Comparison of ENCODE assay signal across 1 cellular context in the genomic region with DNA sequence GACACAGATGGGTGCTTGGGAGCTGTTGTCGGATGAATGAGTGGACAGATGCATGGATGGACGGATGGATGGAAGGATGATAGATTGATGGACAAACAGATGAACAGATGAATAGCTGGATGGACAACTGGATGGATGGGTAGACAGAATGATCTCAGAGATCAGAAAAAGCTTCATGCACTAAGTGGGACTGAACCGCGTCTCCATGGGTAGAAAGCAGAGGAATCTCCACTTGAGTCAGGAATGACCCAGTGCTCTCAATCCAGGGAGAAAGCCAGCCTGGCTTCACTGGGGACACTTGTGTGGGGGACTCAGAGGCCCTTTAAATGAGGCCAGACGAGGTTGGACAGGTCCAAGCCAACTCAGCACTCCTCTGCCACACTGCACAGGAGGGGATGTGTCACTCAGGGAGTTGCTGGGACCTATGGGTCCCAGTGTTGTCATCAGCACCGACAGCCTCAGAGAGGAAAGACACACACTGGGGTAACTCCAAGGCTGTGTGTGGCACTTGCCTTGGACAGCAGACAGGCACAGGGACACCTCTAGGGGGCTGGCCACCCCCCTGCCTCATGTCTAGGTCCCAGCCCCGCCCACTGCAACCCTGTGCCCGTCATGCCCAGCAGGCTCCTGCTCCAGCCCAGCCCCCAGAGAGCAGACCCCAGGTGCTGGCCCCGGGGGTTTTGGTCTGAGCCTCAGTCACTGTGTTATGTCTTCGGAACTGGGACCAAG.
TF ChIP-seq lines count a peak whose summit lies in the region.

No MANE protein-coding gene starts in this region.

TF ChIP-seq in K562, 482 proteins besides CTCF, POLR2A, EP300 and RAD21 (continued from another document and continues in another):
- TF ChIP-seq, protein P1, sequence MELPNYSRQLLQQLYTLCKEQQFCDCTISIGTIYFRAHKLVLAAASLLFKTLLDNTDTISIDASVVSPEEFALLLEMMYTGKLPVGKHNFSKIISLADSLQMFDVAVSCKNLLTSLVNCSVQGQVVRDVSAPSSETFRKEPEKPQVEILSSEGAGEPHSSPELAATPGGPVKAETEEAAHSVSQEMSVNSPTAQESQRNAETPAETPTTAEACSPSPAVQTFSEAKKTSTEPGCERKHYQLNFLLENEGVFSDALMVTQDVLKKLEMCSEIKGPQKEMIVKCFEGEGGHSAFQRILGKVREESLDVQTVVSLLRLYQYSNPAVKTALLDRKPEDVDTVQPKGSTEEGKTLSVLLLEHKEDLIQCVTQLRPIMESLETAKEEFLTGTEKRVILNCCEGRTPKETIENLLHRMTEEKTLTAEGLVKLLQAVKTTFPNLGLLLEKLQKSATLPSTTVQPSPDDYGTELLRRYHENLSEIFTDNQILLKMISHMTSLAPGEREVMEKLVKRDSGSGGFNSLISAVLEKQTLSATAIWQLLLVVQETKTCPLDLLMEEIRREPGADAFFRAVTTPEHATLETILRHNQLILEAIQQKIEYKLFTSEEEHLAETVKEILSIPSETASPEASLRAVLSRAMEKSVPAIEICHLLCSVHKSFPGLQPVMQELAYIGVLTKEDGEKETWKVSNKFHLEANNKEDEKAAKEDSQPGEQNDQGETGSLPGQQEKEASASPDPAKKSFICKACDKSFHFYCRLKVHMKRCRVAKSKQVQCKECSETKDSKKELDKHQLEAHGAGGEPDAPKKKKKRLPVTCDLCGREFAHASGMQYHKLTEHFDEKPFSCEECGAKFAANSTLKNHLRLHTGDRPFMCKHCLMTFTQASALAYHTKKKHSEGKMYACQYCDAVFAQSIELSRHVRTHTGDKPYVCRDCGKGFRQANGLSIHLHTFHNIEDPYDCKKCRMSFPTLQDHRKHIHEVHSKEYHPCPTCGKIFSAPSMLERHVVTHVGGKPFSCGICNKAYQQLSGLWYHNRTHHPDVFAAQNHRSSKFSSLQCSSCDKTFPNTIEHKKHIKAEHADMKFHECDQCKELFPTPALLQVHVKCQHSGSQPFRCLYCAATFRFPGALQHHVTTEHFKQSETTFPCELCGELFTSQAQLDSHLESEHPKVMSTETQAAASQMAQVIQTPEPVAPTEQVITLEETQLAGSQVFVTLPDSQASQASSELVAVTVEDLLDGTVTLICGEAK (IDR thresholded peaks at IDR 0.05), result no peak
- TF ChIP-seq, protein P1 (CRISPR knock-in tag; IDR thresholded peaks at IDR 0.05), result 0 out of 2 replicates have a peak, but pooled peaks have one; percentile 7
- TF ChIP-seq HNRNPK (IDR thresholded peaks at IDR 0.05; ENCODE audit: low read depth, low read length, poor library complexity, severe bottlenecking) (no peak), HNRNPL (IDR thresholded peaks at IDR 0.05; ENCODE audit: low read depth, low read length) (no peak), TGIF2 (CRISPR knock-in tag; IDR thresholded peaks at IDR 0.05) (no peak), PHTF2 (CRISPR knock-in tag; IDR thresholded peaks at IDR 0.05) (no peak), NCOR1 (IDR thresholded peaks at IDR 0.05) (no peak), SNRNP70 (optimal IDR thresholded peaks at IDR 0.05; ENCODE audit: low read depth, low read length) (no peak), HDGF (IDR thresholded peaks at IDR 0.05) (no peak), KHSRP (IDR thresholded peaks at IDR 0.05) (no peak), WHSC1 (IDR thresholded peaks at IDR 0.05; ENCODE audit: low read length) (no peak), MYBL2 (IDR thresholded peaks at IDR 0.05; ENCODE audit: low read depth) (no peak), MYBL2 (CRISPR knock-in tag; IDR thresholded peaks at IDR 0.05; ENCODE audit: borderline replicate concordance) (0 out of 2 replicates have a peak, but pooled peaks have one; percentile 70), NFRKB (IDR thresholded peaks at IDR 0.05; ENCODE audit: low read depth) (no peak), ADNP (tag; IDR thresholded peaks at IDR 0.05) (no peak), ZNF121 (CRISPR knock-in tag; conservative IDR thresholded peaks at IDR 0.05) (no peak), TCF3 (CRISPR knock-in tag; IDR thresholded peaks at IDR 0.05) (no peak), ZEB2 (IDR thresholded peaks at IDR 0.05) (no peak), POLR2AphosphoS5 (IDR thresholded peaks at IDR 0.05; ENCODE audit: control insufficient read depth, insufficient read depth, low read depth, low read length) (no peak), FOXA3 (CRISPR knock-in tag; conservative IDR thresholded peaks at IDR 0.05 in 1 of 2, IDR thresholded peaks at IDR 0.05 in 1 of 2) (peak in 1 of 2 experiments; percentile 74; a peak in 2 of 4 replicates), C11orf30 (IDR thresholded peaks at IDR 0.05; ENCODE audit: low read depth) (no peak), CTBP1 (IDR thresholded peaks at IDR 0.05; ENCODE audit: borderline replicate concordance) (no peak)
- TF ChIP-seq, protein P2, sequence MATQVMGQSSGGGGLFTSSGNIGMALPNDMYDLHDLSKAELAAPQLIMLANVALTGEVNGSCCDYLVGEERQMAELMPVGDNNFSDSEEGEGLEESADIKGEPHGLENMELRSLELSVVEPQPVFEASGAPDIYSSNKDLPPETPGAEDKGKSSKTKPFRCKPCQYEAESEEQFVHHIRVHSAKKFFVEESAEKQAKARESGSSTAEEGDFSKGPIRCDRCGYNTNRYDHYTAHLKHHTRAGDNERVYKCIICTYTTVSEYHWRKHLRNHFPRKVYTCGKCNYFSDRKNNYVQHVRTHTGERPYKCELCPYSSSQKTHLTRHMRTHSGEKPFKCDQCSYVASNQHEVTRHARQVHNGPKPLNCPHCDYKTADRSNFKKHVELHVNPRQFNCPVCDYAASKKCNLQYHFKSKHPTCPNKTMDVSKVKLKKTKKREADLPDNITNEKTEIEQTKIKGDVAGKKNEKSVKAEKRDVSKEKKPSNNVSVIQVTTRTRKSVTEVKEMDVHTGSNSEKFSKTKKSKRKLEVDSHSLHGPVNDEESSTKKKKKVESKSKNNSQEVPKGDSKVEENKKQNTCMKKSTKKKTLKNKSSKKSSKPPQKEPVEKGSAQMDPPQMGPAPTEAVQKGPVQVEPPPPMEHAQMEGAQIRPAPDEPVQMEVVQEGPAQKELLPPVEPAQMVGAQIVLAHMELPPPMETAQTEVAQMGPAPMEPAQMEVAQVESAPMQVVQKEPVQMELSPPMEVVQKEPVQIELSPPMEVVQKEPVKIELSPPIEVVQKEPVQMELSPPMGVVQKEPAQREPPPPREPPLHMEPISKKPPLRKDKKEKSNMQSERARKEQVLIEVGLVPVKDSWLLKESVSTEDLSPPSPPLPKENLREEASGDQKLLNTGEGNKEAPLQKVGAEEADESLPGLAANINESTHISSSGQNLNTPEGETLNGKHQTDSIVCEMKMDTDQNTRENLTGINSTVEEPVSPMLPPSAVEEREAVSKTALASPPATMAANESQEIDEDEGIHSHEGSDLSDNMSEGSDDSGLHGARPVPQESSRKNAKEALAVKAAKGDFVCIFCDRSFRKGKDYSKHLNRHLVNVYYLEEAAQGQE (CRISPR knock-in tag; IDR thresholded peaks at IDR 0.05; ENCODE audit: low read depth), result no peak
- TF ChIP-seq, protein P3, sequence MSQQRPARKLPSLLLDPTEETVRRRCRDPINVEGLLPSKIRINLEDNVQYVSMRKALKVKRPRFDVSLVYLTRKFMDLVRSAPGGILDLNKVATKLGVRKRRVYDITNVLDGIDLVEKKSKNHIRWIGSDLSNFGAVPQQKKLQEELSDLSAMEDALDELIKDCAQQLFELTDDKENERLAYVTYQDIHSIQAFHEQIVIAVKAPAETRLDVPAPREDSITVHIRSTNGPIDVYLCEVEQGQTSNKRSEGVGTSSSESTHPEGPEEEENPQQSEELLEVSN (IDR thresholded peaks at IDR 0.05; ENCODE audit: borderline replicate concordance in 1 of 2, extremely low read depth in 1 of 2, insufficient read depth in 1 of 2, insufficient read length in 1 of 2, low read depth in 1 of 2, low read length in 1 of 2, poor library complexity in 1 of 2, severe bottlenecking in 1 of 2), result no peak
- TF ChIP-seq, protein P4, sequence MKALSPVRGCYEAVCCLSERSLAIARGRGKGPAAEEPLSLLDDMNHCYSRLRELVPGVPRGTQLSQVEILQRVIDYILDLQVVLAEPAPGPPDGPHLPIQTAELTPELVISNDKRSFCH (CRISPR knock-in tag; IDR thresholded peaks at IDR 0.05), result no peak
- TF ChIP-seq, protein P4 (tag; IDR thresholded peaks at IDR 0.05), result no peak
- TF ChIP-seq, protein P5, sequence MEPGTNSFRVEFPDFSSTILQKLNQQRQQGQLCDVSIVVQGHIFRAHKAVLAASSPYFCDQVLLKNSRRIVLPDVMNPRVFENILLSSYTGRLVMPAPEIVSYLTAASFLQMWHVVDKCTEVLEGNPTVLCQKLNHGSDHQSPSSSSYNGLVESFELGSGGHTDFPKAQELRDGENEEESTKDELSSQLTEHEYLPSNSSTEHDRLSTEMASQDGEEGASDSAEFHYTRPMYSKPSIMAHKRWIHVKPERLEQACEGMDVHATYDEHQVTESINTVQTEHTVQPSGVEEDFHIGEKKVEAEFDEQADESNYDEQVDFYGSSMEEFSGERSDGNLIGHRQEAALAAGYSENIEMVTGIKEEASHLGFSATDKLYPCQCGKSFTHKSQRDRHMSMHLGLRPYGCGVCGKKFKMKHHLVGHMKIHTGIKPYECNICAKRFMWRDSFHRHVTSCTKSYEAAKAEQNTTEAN (CRISPR knock-in tag; IDR thresholded peaks at IDR 0.05), result no peak
- TF ChIP-seq, protein P6, sequence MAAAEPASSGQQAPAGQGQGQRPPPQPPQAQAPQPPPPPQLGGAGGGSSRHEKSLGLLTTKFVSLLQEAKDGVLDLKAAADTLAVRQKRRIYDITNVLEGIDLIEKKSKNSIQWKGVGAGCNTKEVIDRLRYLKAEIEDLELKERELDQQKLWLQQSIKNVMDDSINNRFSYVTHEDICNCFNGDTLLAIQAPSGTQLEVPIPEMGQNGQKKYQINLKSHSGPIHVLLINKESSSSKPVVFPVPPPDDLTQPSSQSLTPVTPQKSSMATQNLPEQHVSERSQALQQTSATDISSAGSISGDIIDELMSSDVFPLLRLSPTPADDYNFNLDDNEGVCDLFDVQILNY (CRISPR knock-in tag; IDR thresholded peaks at IDR 0.05), result no peak
- TF ChIP-seq, protein P7, sequence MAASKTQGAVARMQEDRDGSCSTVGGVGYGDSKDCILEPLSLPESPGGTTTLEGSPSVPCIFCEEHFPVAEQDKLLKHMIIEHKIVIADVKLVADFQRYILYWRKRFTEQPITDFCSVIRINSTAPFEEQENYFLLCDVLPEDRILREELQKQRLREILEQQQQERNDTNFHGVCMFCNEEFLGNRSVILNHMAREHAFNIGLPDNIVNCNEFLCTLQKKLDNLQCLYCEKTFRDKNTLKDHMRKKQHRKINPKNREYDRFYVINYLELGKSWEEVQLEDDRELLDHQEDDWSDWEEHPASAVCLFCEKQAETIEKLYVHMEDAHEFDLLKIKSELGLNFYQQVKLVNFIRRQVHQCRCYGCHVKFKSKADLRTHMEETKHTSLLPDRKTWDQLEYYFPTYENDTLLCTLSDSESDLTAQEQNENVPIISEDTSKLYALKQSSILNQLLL (CRISPR knock-in tag; IDR thresholded peaks at IDR 0.05; ENCODE audit: borderline replicate concordance), result no peak
- TF ChIP-seq, protein P8, sequence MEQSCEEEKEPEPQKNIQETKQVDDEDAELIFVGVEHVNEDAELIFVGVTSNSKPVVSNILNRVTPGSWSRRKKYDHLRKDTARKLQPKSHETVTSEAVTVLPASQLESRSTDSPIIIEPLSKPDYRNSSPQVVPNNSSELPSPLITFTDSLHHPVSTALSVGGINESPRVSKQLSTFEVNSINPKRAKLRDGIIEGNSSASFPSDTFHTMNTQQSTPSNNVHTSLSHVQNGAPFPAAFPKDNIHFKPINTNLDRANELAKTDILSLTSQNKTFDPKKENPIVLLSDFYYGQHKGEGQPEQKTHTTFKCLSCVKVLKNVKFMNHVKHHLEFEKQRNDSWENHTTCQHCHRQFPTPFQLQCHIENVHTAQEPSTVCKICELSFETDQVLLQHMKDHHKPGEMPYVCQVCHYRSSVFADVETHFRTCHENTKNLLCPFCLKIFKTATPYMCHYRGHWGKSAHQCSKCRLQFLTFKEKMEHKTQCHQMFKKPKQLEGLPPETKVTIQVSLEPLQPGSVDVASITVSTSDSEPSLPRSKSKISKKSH (CRISPR knock-in tag; IDR thresholded peaks at IDR 0.05), result no peak
- TF ChIP-seq, protein P9, sequence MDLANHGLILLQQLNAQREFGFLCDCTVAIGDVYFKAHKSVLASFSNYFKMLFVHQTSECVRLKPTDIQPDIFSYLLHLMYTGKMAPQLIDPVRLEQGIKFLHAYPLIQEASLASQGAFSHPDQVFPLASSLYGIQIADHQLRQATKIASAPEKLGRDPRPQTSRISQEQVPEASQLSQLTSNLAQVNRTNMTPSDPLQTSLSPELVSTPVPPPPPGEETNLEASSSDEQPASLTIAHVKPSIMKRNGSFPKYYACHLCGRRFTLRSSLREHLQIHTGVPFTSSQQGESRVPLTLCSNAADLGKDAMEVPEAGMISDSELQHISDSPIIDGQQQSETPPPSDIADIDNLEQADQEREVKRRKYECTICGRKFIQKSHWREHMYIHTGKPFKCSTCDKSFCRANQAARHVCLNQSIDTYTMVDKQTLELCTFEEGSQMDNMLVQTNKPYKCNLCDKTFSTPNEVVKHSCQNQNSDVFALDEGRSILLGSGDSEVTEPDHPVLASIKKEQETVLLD (IDR thresholded peaks at IDR 0.05), result no peak
